13 cellular contexts compared by ENCODE assay signal in the genomic region with DNA sequence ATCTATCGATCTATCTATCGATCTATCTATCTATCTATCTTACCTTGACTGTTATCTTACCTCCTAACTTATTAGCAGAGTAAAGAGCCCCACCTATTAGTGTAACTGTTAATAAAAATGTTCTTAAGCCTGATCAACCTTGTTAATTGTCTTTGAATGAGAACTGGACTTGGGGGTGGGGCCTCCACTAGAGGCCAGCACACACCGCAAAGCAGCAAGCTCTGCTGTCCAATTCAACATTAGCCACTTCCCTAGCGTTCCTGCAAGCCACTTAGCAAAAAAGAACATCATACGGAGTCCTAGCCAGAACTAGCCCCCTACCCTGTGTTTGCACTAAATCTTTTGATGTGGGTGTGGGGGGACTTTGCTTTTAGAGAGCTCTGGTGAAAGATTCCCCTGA.
DNase-seq lines count a peak whose midpoint lies in the region; ATAC-seq and TF ChIP-seq lines count a peak whose summit lies in the region.
"Had no signal": no experiment of that assay in that cellular context is flagged by ENCODE, and none has a peak within 500 bp of the region (broad histone marks: within the 10 kb centered on the region; RNA-seq: fewer than 3 reads in every experiment).

No MANE protein-coding gene starts in this region.

- 48% methylated on average over 5 of the region's 5 CpGs for WGBS in right lobe of liver (ENCODE audit: insufficient coverage, low coverage, low lambda C conversion rate, missing lambda C conversion rate)

- intact Hi-C loops in right lobe of liver (cut with DNase I) = no loop called here

- H3K36me3 ChIP-seq in brain microvascular endothelial cell (replicated peaks) (no peaks in the 10 kb centered on the region), right lobe of liver (no peaks in the 10 kb centered on the region)
- H3K36me3 ChIP-seq: breast epithelium had no signal

- H3K9me3 ChIP-seq in right lobe of liver = no peaks in the 10 kb centered on the region

- in situ Hi-C loops in brain microvascular endothelial cell (cut with HindIII; ENCODE audit: low pct_ligation_motif_present, low sequenced_read_pairs) = no loop called here

- TF ChIP-seq CTCF in AG10803 (conservative IDR thresholded peaks at IDR 0.05; ENCODE audit: low read length) (peak; percentile 48), brain microvascular endothelial cell (IDR thresholded peaks at IDR 0.05; ENCODE audit: low read depth, low read length, missing control alignments) (peak; percentile 55), right lobe of liver (IDR thresholded peaks at IDR 0.05) (peak in 3 of 4 donors; percentile 40 to 52 (median 45))

- peak; percentile 59 to 69 (median 64) for ATAC-seq in right lobe of liver
- no peak for ATAC-seq in GM18861 (IDR thresholded peaks at IDR 0.05; ENCODE audit: unreplicated experiment)
- ATAC-seq in GM18519 (IDR thresholded peaks at IDR 0.05; ENCODE audit: low FRiP score, unreplicated experiment) = no peak
- ATAC-seq in GM19452 (IDR thresholded peaks at IDR 0.05; ENCODE audit: unreplicated experiment) = no peak
- ATAC-seq: activated CD8-positive, alpha-beta T cell treated with anti-CD3 and anti-CD28 coated beads, Interleukin-2, amount 10 ng/mL, durations not matched to agents 7 days and 5 days had no signal

- DNase-seq in AG10803 (ENCODE audit: low read depth) (peak; percentile 16), HT1080 (ENCODE audit: low read depth) (peak; percentile 34), brain microvascular endothelial cell (no peak), right lobe of liver (peak in 1 of 3 donors; percentile 28), germinal center (ENCODE audit: low spot score) (no peak)
- DNase-seq: activated CD8-positive, alpha-beta T cell treated with anti-CD3 and anti-CD28 coated beads, Interleukin-2, amount 10 ng/mL, durations not matched to agents 7 days and 5 days; kidney glomerular epithelial cell; trophoblast cell had no signal

- H3K4me1 ChIP-seq in right lobe of liver = no peaks in the 10 kb centered on the region
- H3K4me1 ChIP-seq: breast epithelium had no signal

- H3K4me3 ChIP-seq in AG10803 (ENCODE audit: low read length) = no peak overlapping the region
- no peak overlapping the region for H3K4me3 ChIP-seq in brain microvascular endothelial cell (ENCODE audit: low read depth, low read length)
- no peak overlapping the region for H3K4me3 ChIP-seq in right lobe of liver
- H3K4me3 ChIP-seq: breast epithelium had no signal

- no peaks in the 10 kb centered on the region for H3K27me3 ChIP-seq in brain microvascular endothelial cell (replicated peaks)
- no peaks in the 10 kb centered on the region for H3K27me3 ChIP-seq in right lobe of liver
- H3K27me3 ChIP-seq: breast epithelium had no signal

- H3K27ac ChIP-seq in brain microvascular endothelial cell = no peak overlapping the region
- no peak overlapping the region for H3K27ac ChIP-seq in right lobe of liver
- H3K27ac ChIP-seq: breast epithelium, HL-60 had no signal

- TF ChIP-seq POLR2A in right lobe of liver (IDR thresholded peaks at IDR 0.05) = no peak

Comparison
In these comparisons a context has a peak if more than half of its experiments do, and no peak if none do; other contexts are left out.
1. DNase-seq: peak in AG10803 (single experiment) and HT1080 (single experiment); none in brain microvascular endothelial cell (single experiment) and germinal center (single experiment).
2. ATAC-seq: peak in right lobe of liver (4 of 4); none in GM18861 (single experiment), GM18519 (single experiment) and GM19452 (single experiment).
3. Peak in every context shown above with its lines, with median percentiles within 50 percentile points of each other: CTCF ChIP-seq.